1 cellular context compared by ENCODE assay signal in genomic region chr7:779480-779879, GRCh38.
TF ChIP-seq lines count a peak whose summit lies in the region.

No MANE protein-coding gene starts in this region.

TF ChIP-seq in GM23338, 12 proteins besides CTCF, POLR2A, EP300 and RAD21 (continued from another document):
- no peak for TF ChIP-seq ZNF462 (CRISPR knock-in tag; IDR thresholded peaks at IDR 0.05)
- no peak for TF ChIP-seq ZNF331 (CRISPR knock-in tag; IDR thresholded peaks at IDR 0.05; ENCODE audit: low read depth)
